In the genomic region with DNA sequence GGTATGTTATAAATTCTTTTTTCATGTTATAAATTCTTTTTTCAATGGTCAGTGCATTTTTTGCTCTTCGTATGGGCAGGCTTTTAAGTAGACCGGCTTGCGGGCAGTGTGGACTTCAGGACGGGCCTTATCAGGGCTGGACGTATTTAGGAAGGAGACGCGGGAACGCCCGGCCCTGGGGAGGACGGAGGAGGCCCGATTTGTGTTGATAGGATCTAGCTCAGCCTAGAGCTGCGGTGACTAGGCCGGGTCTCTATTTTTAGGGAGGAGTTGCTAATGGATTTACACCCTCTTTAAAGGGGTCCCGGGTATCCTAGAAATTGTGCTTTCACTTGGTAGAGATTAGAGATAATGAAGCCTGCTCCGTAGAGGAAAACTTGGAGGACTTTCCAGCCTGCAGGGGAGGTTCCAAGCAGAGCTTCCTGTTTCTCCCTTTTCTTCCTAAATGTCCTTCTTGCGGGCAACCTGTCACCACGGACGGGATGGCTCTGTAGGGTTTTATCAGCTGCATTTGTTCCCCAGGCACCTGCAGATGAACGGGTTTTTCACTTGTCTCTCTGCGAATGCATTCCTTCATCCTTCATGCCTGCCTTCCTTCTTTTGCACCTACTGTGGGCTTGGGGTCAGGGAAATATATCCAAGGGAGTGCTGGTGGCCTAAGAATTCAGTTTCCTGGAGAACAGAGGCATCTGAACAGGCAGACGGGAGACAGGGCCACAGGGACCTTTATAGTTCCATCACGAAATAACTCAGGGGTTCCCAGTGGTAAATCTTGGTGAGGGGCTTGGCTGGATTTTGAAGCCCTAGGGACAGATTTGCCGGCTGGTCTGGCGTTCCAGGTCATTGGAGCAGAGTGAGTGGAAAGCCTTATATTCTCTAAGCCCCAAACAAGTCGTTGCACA, we compare ENCODE assay signal across 8 cellular contexts. TPM values are rescaled to one million over a fixed set of nuclear protein-coding genes. Genes with fewer than 3 reads are reported as not detected.
DNase-seq lines count a peak whose midpoint lies in the region; ATAC-seq lines count a peak whose summit lies in the region.

No MANE protein-coding gene starts in this region.

- WGBS in ectodermal cell, 2 experiments = 24 to 26% methylated on average over 25 of the region's 25 CpGs

- peaks cover 4% of the 10 kb centered on the region for H3K36me3 Mint-ChIP-seq in CD4-positive, CD25-positive, alpha-beta regulatory T cell

- peak overlapping the region; percentile 96 to 99 (median 98) for H3K4me3 Mint-ChIP-seq in CD4-positive, CD25-positive, alpha-beta regulatory T cell

- peak overlapping the region; percentile 89 to 96 (median 91) for H3K27ac Mint-ChIP-seq in CD4-positive, CD25-positive, alpha-beta regulatory T cell

- peaks cover 4% of the 10 kb centered on the region for H3K27me3 Mint-ChIP-seq in CD4-positive, CD25-positive, alpha-beta regulatory T cell

- H3K9ac ChIP-seq in muscle layer of colon (ENCODE audit: low read length) = peak overlapping the region; percentile 75

- no peak for ATAC-seq in CD4-positive, CD25-positive, alpha-beta regulatory T cell (ENCODE audit: low read depth in 2 of 2)
- ATAC-seq in GM19467 (IDR thresholded peaks at IDR 0.05; ENCODE audit: unreplicated experiment) (no peak), HG03097 (IDR thresholded peaks at IDR 0.05; ENCODE audit: low FRiP score, unreplicated experiment) (no peak)

- H3K4me3 ChIP-seq in CD4-positive, CD25-positive, alpha-beta regulatory T cell (ENCODE audit: low read depth, low read length) = peak overlapping the region; percentile 88
- H3K4me3 ChIP-seq in ectodermal cell (ENCODE audit: insufficient read depth, low read depth, low read length) (peak overlapping the region; percentile 70), muscle layer of colon (ENCODE audit: low read depth in 1 of 2, low read length in 2 of 2) (peak overlapping the region; percentile 71 to 76)

- H3K9me3 Mint-ChIP-seq in CD4-positive, CD25-positive, alpha-beta regulatory T cell = peaks cover 0 to 1% (median 0%) of the 10 kb centered on the region in 7 donors

- H3K4me1 ChIP-seq in CD4-positive, CD25-positive, alpha-beta regulatory T cell (ENCODE audit: control insufficient read depth, insufficient read depth, low read length, poor library complexity, severe bottlenecking) = peaks cover 64% of the 10 kb centered on the region
- H3K4me1 ChIP-seq in ectodermal cell (ENCODE audit: control insufficient read depth, insufficient read depth, low read length) = peaks cover 16% of the 10 kb centered on the region
- H3K4me1 ChIP-seq in muscle layer of colon (ENCODE audit: insufficient read depth, low read length) = peaks cover 41% of the 10 kb centered on the region

- no peaks in the 10 kb centered on the region for H3K9me3 ChIP-seq in CD4-positive, CD25-positive, alpha-beta regulatory T cell (ENCODE audit: control insufficient read depth in 2 of 2, low read length in 2 of 2)
- no peaks in the 10 kb centered on the region for H3K9me3 ChIP-seq in ectodermal cell (ENCODE audit: control insufficient read depth, low read length)
- H3K9me3 ChIP-seq in muscle layer of colon (ENCODE audit: low read length) = no peaks in the 10 kb centered on the region

- H3K4me1 Mint-ChIP-seq in CD4-positive, CD25-positive, alpha-beta regulatory T cell = peaks cover 17 to 53% (median 45%) of the 10 kb centered on the region in 4 donors

- no peaks in the 10 kb centered on the region for H3K36me3 ChIP-seq in CD4-positive, CD25-positive, alpha-beta regulatory T cell (ENCODE audit: control insufficient read depth, insufficient read depth, low read length)
- H3K36me3 ChIP-seq in ectodermal cell (ENCODE audit: control insufficient read depth, insufficient read depth, low read length) (no peaks in the 10 kb centered on the region), muscle layer of colon (ENCODE audit: insufficient read depth, low read length) (peaks cover 4% of the 10 kb centered on the region)

- H3K27me3 ChIP-seq in CD4-positive, CD25-positive, alpha-beta regulatory T cell (ENCODE audit: control insufficient read depth, insufficient read depth, low read length) = no peaks in the 10 kb centered on the region
- H3K27me3 ChIP-seq in ectodermal cell (ENCODE audit: control insufficient read depth, insufficient read depth, low read length, poor library complexity, severe bottlenecking) (peaks cover 29% of the 10 kb centered on the region), muscle layer of colon (ENCODE audit: control insufficient read depth in 1 of 2, insufficient read depth in 2 of 2, low read length in 2 of 2) (no peaks in the 10 kb centered on the region)

- H3K27ac ChIP-seq in CD4-positive, CD25-positive, alpha-beta regulatory T cell (ENCODE audit: insufficient read depth, low read length, poor library complexity, severe bottlenecking) = peak overlapping the region; percentile 72
- no peak overlapping the region for H3K27ac ChIP-seq in ectodermal cell (ENCODE audit: insufficient read depth, low read depth, low read length, poor library complexity, severe bottlenecking)
- H3K27ac ChIP-seq in muscle layer of colon (ENCODE audit: low read depth, low read length) = peak overlapping the region; percentile 71

- peak in 1 of 3 donors; percentile 51 for DNase-seq in CD4-positive, CD25-positive, alpha-beta regulatory T cell
- DNase-seq in NCI-H460 (ENCODE audit: extremely low read depth, low read depth) = peak; percentile 27
- DNase-seq in germinal center (ENCODE audit: low spot score) = no peak
- DNase-seq in NOMO-1 treated with dmso at 0.1 percent for 144 hours (lab: John Stamatoyannopoulos, UW; ENCODE audit: unreplicated experiment) = no peak

RNA-seq across cellular contexts. Expression of a gene that starts 1.4 kb away (rescaled TPM):
- 286 TPM for total RNA-seq in CD4-positive, CD25-positive, alpha-beta regulatory T cell
- polyA plus RNA-seq in CD4-positive, CD25-positive, alpha-beta regulatory T cell = 100 to 1,000 TPM; 291 to 459 (median 385) TPM
- total RNA-seq in NCI-H460 (2014; rRNA removed; shearing (Covaris generic)) = 409 and 426 TPM in 2 replicates
- 164 and 229 TPM in 2 replicates for polyA plus RNA-seq in NCI-H460 (2014; cell fraction: nucleus; rRNA removed)
- 174 TPM for polyA plus RNA-seq in ectodermal cell (2013, experiment 1 of 4)
- polyA plus RNA-seq in ectodermal cell (2013, experiment 2 of 4) = 145 TPM
- polyA plus RNA-seq in ectodermal cell (2013, experiment 3 of 4) = 117 TPM
- polyA plus RNA-seq in ectodermal cell (2013, experiment 4 of 4) = 128 TPM

RNA-seq across cellular contexts. Expression of a gene that starts 59.4 kb away (rescaled TPM):
- total RNA-seq in CD4-positive, CD25-positive, alpha-beta regulatory T cell = not detected
- not detected for polyA plus RNA-seq in CD4-positive, CD25-positive, alpha-beta regulatory T cell
- not detected in 2 replicates for total RNA-seq in NCI-H460 (2014; rRNA removed; shearing (Covaris generic))
- polyA plus RNA-seq in NCI-H460 (2014; cell fraction: nucleus; rRNA removed) = not detected in 2 replicates
- polyA plus RNA-seq in ectodermal cell (2013, experiment 1 of 4) = not detected
- polyA plus RNA-seq in ectodermal cell (2013, experiment 2 of 4) = not detected
- not detected for polyA plus RNA-seq in ectodermal cell (2013, experiment 3 of 4)
- polyA plus RNA-seq in ectodermal cell (2013, experiment 4 of 4) = not detected
